12 cellular contexts compared by ENCODE assay signal in the genomic region with DNA sequence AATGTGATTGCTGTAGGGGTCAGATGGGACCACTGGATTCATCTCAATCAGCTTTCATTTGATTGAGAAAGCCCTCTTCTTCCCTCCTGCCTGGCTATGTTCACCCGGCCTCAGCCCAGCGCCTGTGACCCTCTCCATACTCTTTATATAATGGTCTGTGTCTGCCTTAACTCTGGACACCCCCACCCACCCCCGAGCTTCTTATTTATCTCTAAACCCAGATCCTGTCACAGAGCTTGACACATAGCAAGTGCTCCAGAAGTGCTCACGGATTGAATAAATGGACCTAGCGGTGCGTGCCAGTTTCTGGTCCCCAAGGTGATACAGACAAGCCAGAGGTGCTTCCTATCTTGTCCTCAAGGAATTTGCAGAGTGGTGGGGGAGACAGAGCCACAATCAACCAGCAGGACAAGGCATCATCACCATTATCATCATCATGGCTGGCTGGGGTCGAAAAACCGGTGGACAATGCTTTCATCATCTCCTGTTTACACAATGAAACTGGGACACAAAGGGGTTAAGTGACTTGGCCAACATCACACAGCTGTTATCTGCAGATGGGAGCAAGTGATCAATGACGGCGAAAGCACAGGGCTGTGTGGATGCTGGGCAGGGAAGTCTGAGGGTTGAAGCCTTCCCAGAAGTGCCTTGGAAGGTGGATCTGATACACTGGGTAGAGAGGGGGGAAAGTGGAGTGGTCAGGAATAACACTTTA. TPM values are rescaled to one million over a fixed set of nuclear protein-coding genes. Genes with fewer than 3 reads are reported as not detected.
DNase-seq lines count a peak whose midpoint lies in the region; ATAC-seq and TF ChIP-seq lines count a peak whose summit lies in the region.
"Had no signal": no experiment of that assay in that cellular context is flagged by ENCODE, and none has a peak within 500 bp of the region (broad histone marks: within the 10 kb centered on the region; RNA-seq: fewer than 3 reads in every experiment).

No MANE protein-coding gene starts in this region.

- H4K20me1 ChIP-seq in BLaER1 treated with 17β-estradiol and CSF1 and Interleukin-3, amounts not matched to agents 10 nM and 100 nM, result peaks cover 0 to 5% (median 0%) of the 10 kb centered on the region in 11 experiments; a peak in 1 of 22 replicates

- H3K9ac ChIP-seq in BLaER1 treated with 17β-estradiol and CSF1 and Interleukin-3, amounts not matched to agents 10 nM and 100 nM, result peak overlapping the region in 2 of 11 experiments; percentile 29 to 34; a peak in 3 of 22 replicates

- peak; percentile 65 for DNase-seq in NCI-H748 (lab: John Stamatoyannopoulos, UW; ENCODE audit: unreplicated experiment)
- peak; percentile 52 for DNase-seq in fibroblast of the aortic adventitia (ENCODE audit: low read depth)
- DNase-seq in psoas muscle, result no peak
- no peak for DNase-seq in Peyer's patch
- no peak for DNase-seq in NCI-H1417 treated with DMSO at 0.1 percent for 48 hours (lab: John Stamatoyannopoulos, UW)
- DNase-seq in activated gamma-delta T cell (lab: John Stamatoyannopoulos, UW), result no peak
- no peak for DNase-seq in GM10266 (ENCODE audit: extremely low spot score)
- DNase-seq: NCI-H524 treated with DMSO at 0.1 percent for 48 hours, T-helper 2 cell had no signal

- ATAC-seq in psoas muscle, result no peak

- TF ChIP-seq CTCF in fibroblast of the aortic adventitia (IDR thresholded peaks at IDR 0.05; ENCODE audit: insufficient read depth, low read length) (no peak), psoas muscle (IDR thresholded peaks at IDR 0.05) (no peak), Peyer's patch (IDR thresholded peaks at IDR 0.05) (no peak), GM10266 (IDR thresholded peaks at IDR 0.05; ENCODE audit: control insufficient read depth, insufficient read depth, low read depth, missing control alignments) (no peak)

- H3K27ac ChIP-seq in BLaER1 treated with 17β-estradiol and CSF1 and Interleukin-3, amounts not matched to agents 10 nM and 100 nM, result peak overlapping the region in 2 of 11 experiments; percentile 13 to 29; a peak in 3 of 22 replicates
- H3K27ac ChIP-seq in psoas muscle (peak overlapping the region; percentile 88), Peyer's patch (peak overlapping the region in 2 of 4 donors; percentile 52 to 63)

- peaks cover 0 to 73% (median 66%) of the 10 kb centered on the region in 10 experiments; a peak in 19 of 20 replicates for H3K4me1 ChIP-seq in BLaER1 treated with 17β-estradiol and CSF1 and Interleukin-3, amounts not matched to agents 10 nM and 100 nM
- peaks cover 40% of the 10 kb centered on the region for H3K4me1 ChIP-seq in psoas muscle
- H3K4me1 ChIP-seq in Peyer's patch, result peaks cover 0 to 13% (median 0%) of the 10 kb centered on the region in 4 donors

- 45 to 51% (median 46%) methylated on average over 10 of the region's 10 CpGs for WGBS in psoas muscle, 3 donors

- peaks cover 0 to 32% (median 0%) of the 10 kb centered on the region in 11 experiments; a peak in 6 of 22 replicates for H3K27me3 ChIP-seq in BLaER1 treated with 17β-estradiol and CSF1 and Interleukin-3, amounts not matched to agents 10 nM and 100 nM
- no peaks in the 10 kb centered on the region for H3K27me3 ChIP-seq in psoas muscle (ENCODE audit: insufficient read depth in 3 of 3, low read length in 2 of 3)
- H3K27me3 ChIP-seq in Peyer's patch, result no peaks in the 10 kb centered on the region
- H3K27me3 ChIP-seq: MG63 had no signal

- no peaks in the 10 kb centered on the region for H3K9me3 ChIP-seq in BLaER1 treated with 17β-estradiol and CSF1 and Interleukin-3, amounts not matched to agents 10 nM and 100 nM (replicated peaks in 1 of 11)
- H3K9me3 ChIP-seq in psoas muscle (no peaks in the 10 kb centered on the region), Peyer's patch (no peaks in the 10 kb centered on the region)
- H3K9me3 ChIP-seq: MG63, prostate gland had no signal

- intact Hi-C loops in psoas muscle (cut with DNase I), result no loop called here

- no peak for TF ChIP-seq POLR2A in Peyer's patch (IDR thresholded peaks at IDR 0.05)

- peak overlapping the region in 9 of 11 experiments; percentile 70 to 95 (median 89); a peak in 18 of 22 replicates for H3K4me2 ChIP-seq in BLaER1 treated with 17β-estradiol and CSF1 and Interleukin-3, amounts not matched to agents 10 nM and 100 nM

- no peak overlapping the region for H3K4me3 ChIP-seq in BLaER1 treated with 17β-estradiol and CSF1 and Interleukin-3, amounts not matched to agents 10 nM and 100 nM
- H3K4me3 ChIP-seq in fibroblast of the aortic adventitia (ENCODE audit: low read depth, low read length) (no peak overlapping the region), psoas muscle (no peak overlapping the region), Peyer's patch (no peak overlapping the region)
- H3K4me3 ChIP-seq: MG63, prostate gland had no signal

- H3K36me3 ChIP-seq in BLaER1 treated with 17β-estradiol and CSF1 and Interleukin-3, amounts not matched to agents 10 nM and 100 nM, result no peaks in the 10 kb centered on the region
- H3K36me3 ChIP-seq in psoas muscle (ENCODE audit: insufficient read depth in 1 of 2, low read depth in 1 of 2), result no peaks in the 10 kb centered on the region
- H3K36me3 ChIP-seq in Peyer's patch, result no peaks in the 10 kb centered on the region
- H3K36me3 ChIP-seq: MG63, prostate gland had no signal

RNA-seq across cellular contexts. Expression of gene LOXL4, which starts 2.2 kb away (rescaled TPM):
- total RNA-seq in fibroblast of the aortic adventitia (ENCODE audit: low replicate concordance) (14.3 and 62.5 TPM in 2 replicates), psoas muscle (10 to 100 TPM in 3 of 4 donors, 1 to 10 TPM in 1; 5.7 to 26.3 (median 12.5) TPM), Peyer's patch (1 to 10 TPM in 2 of 4 donors, under 1 TPM in 1, not detected in 1; 0.85 to 1.7 (median 1.6) TPM)
- polyA plus RNA-seq in psoas muscle, result 1 to 10 TPM; 2.9 to 7.4 (median 3.0) TPM

Comparison
In these comparisons a context has a peak if more than half of its experiments do, and no peak if none do; other contexts are left out.
1. DNase-seq: peak in NCI-H748 (single experiment) and fibroblast of the aortic adventitia (single experiment); none in psoas muscle (0 of 2), Peyer's patch (0 of 3), NCI-H1417 treated with DMSO at 0.1 percent for 48 hours (single experiment), activated gamma-delta T cell (single experiment) and GM10266 (single experiment).